Comparison of ENCODE assay signal across 13 cellular contexts in genomic region chr15:100559330-100559729, GRCh38. TPM values are rescaled to one million over a fixed set of nuclear protein-coding genes. Genes with fewer than 3 reads are reported as not detected.
DNase-seq lines count a peak whose midpoint lies in the region; FAIRE-seq and TF ChIP-seq lines count a peak whose summit lies in the region.
"Had no signal": no experiment of that assay in that cellular context is flagged by ENCODE, and none has a peak within 500 bp of the region (broad histone marks: within the 10 kb centered on the region; RNA-seq: fewer than 3 reads in every experiment).

No MANE protein-coding gene starts in this region.

- H3K9ac ChIP-seq in liver (ENCODE audit: low read depth in 1 of 2, low read length in 2 of 2) = no peak overlapping the region

- WGBS in liver = 36% methylated on average over 2 of the region's 2 CpGs

- peak; percentile 62 for DNase-seq in MCF 10A (ENCODE audit: unreplicated experiment)
- DNase-seq in breast epithelium (ENCODE audit: low spot score in 2 of 2) = no peak
- peak; percentile 91 for DNase-seq in bronchial epithelial cell (ENCODE audit: low read depth)
- no peak for DNase-seq in NAMALWA (ENCODE audit: low spot score)
- no peak for DNase-seq in OCI-M1 (lab: John Stamatoyannopoulos, UW)
- no peak for DNase-seq in KBM-7
- no peak for DNase-seq in DMS153 treated with DMSO at 0.1 percent for 48 hours (lab: John Stamatoyannopoulos, UW; ENCODE audit: unreplicated experiment)
- DNase-seq: ACHN; activated T-cell treated with anti-CD3 and anti-CD28 coated beads, Interleukin-2, amount 50 U/mL, for 4 hours; NCI-H1417; substantia nigra had no signal

- peak overlapping the region in 1 of 2 donors; percentile 55 for H3K27ac ChIP-seq in breast epithelium
- H3K27ac ChIP-seq in liver (ENCODE audit: low read depth in 1 of 2, low read length in 2 of 2) = no peak overlapping the region
- H3K27ac ChIP-seq: coronary artery had no signal

- H3K4me3 Mint-ChIP-seq in MCF 10A (ENCODE audit: unreplicated experiment) = no peak overlapping the region
- H3K4me3 Mint-ChIP-seq: activated T-cell treated with anti-CD3 and anti-CD28 coated beads, Interleukin-2, amount 50 U/mL, for 4 hours had no signal

- peak; percentile 38 to 47 for TF ChIP-seq RAD21 in liver (IDR thresholded peaks at IDR 0.05)

- no peaks in the 10 kb centered on the region for H3K27me3 Mint-ChIP-seq in MCF 10A (ENCODE audit: insufficient read depth, unreplicated experiment)

- no peak for TF ChIP-seq CTCF in MCF 10A (IDR thresholded peaks at IDR 0.05; ENCODE audit: unreplicated experiment)
- no peak for TF ChIP-seq CTCF in breast epithelium (IDR thresholded peaks at IDR 0.05)
- TF ChIP-seq CTCF in bronchial epithelial cell (IDR thresholded peaks at IDR 0.05; ENCODE audit: insufficient read depth, low read length, severe bottlenecking) = no peak
- TF ChIP-seq CTCF in liver (IDR thresholded peaks at IDR 0.05; ENCODE audit: low read depth, low read length, missing input control) = no peak

- H3K4me1 ChIP-seq in breast epithelium = no peaks in the 10 kb centered on the region
- peaks cover 0 to 9% (median 1%) of the 10 kb centered on the region in 4 donors for H3K4me1 ChIP-seq in liver (ENCODE audit: control insufficient read depth in 4 of 4, insufficient read depth in 4 of 4, low read length in 3 of 4)

- H3K27me3 ChIP-seq in breast epithelium (no peaks in the 10 kb centered on the region), bronchial epithelial cell (ENCODE audit: control insufficient read depth, insufficient read depth, low read length) (no peaks in the 10 kb centered on the region), liver (ENCODE audit: control insufficient read depth in 4 of 4, insufficient read depth in 4 of 4, low read length in 3 of 4) (no peaks in the 10 kb centered on the region)

- no peaks in the 10 kb centered on the region for H3K36me3 ChIP-seq in breast epithelium
- no peaks in the 10 kb centered on the region for H3K36me3 ChIP-seq in bronchial epithelial cell (ENCODE audit: control insufficient read depth, insufficient read depth, low read length)
- no peaks in the 10 kb centered on the region for H3K36me3 ChIP-seq in liver (ENCODE audit: control insufficient read depth in 4 of 4, insufficient read depth in 3 of 4, low read depth in 1 of 4, low read length in 3 of 4)

- peak; percentile 7 for FAIRE-seq in bronchial epithelial cell (lab: Jason Lieb, UNC)

- BruUV-seq in MCF 10A (replicated peaks; lab: Mats Ljungman, UMichigan) = no TSS peak

- H3K4me3 ChIP-seq in breast epithelium (no peak overlapping the region), bronchial epithelial cell (ENCODE audit: low read depth, low read length) (no peak overlapping the region), liver (ENCODE audit: low read depth in 1 of 3, low read length in 3 of 3) (no peak overlapping the region)
- H3K4me3 ChIP-seq: coronary artery had no signal

- H3K4me1 Mint-ChIP-seq in MCF 10A (ENCODE audit: insufficient read depth, unreplicated experiment) = no peaks in the 10 kb centered on the region

- in situ Hi-C loops in KBM-7 (cut with MboI; ENCODE audit: low pct_unique_long_range_greater_than_20kb, low sequenced_read_pairs) = no loop called here

- no peaks in the 10 kb centered on the region for H3K9me3 Mint-ChIP-seq in MCF 10A (ENCODE audit: unreplicated experiment)
- H3K9me3 Mint-ChIP-seq: activated T-cell treated with anti-CD3 and anti-CD28 coated beads, Interleukin-2, amount 50 U/mL, for 4 hours had no signal

- TF ChIP-seq POLR2A in breast epithelium (IDR thresholded peaks at IDR 0.05) = no peak

- CTCF ChIA-PET in MCF 10A (lab: Yijun Ruan, JAX) = interaction anchor here (0.6 to 8.4 kb wide), 3 partner anchors 13 to 630 kb away, joined by 4 to 36 read pairs (median 4); no protein-coding TSS in a partner anchor

- H3K9me3 ChIP-seq in breast epithelium = no peaks in the 10 kb centered on the region
- H3K9me3 ChIP-seq in liver (ENCODE audit: control insufficient read depth in 4 of 4, low read length in 3 of 4) = no peaks in the 10 kb centered on the region

- no peak overlapping the region for H3K27ac Mint-ChIP-seq in MCF 10A (ENCODE audit: low read depth, unreplicated experiment)

- intact Hi-C loops in MCF 10A (cut with micrococcal nuclease) = no loop called here
- intact Hi-C loops in breast epithelium (cut with DNase I; ENCODE audit: low total_unique reads) = no loop called here

- POLR2A ChIA-PET in MCF 10A (lab: Yijun Ruan, JAX) = interaction anchor here (0.9 to 1.0 kb wide), 2 partner anchors 14 to 209 kb away, joined by 4 read pairs; no protein-coding TSS in a partner anchor

- peaks cover 5% of the 10 kb centered on the region for H3K36me3 Mint-ChIP-seq in MCF 10A (ENCODE audit: insufficient read depth, unreplicated experiment)

TF ChIP-seq in liver, 16 proteins besides CTCF, POLR2A, EP300 and RAD21:
- TF ChIP-seq FOXA2 (IDR thresholded peaks at IDR 0.05) (peak; percentile 37), MAX (IDR thresholded peaks at IDR 0.05) (no peak), SP1 (IDR thresholded peaks at IDR 0.05) (peak; percentile 27), EGR1 (IDR thresholded peaks at IDR 0.05; ENCODE audit: low read depth in 2 of 2) (no peak), HNF4G (IDR thresholded peaks at IDR 0.05) (no peak), TAF1 (conservative IDR thresholded peaks at IDR 0.05) (no peak), REST (IDR thresholded peaks at IDR 0.05) (peak; percentile 30), NR2F2 (IDR thresholded peaks at IDR 0.05) (no peak), ZBTB33 (IDR thresholded peaks at IDR 0.05) (peak; percentile 82), RXRA (IDR thresholded peaks at IDR 0.05) (peak in 1 of 2 donors; percentile 78), YY1 (IDR thresholded peaks at IDR 0.05) (peak; percentile 65), JUND (IDR thresholded peaks at IDR 0.05) (peak in 1 of 2 donors; percentile 74), HNF4A (conservative IDR thresholded peaks at IDR 0.05) (peak; percentile 34 to 74), ATF3 (IDR thresholded peaks at IDR 0.05) (no peak), FOXA1 (IDR thresholded peaks at IDR 0.05) (no peak), GABPA (IDR thresholded peaks at IDR 0.05 in 1 of 2, conservative IDR thresholded peaks at IDR 0.05 in 1 of 2) (no peak)
TF ChIP-seq in liver: peak in this region for 8.

RNA-seq across cellular contexts. Expression of gene CERS3, which starts 30.6 kb away (rescaled TPM):
- total RNA-seq in MCF 10A (2022) (not detected in 2 replicates), breast epithelium (1 to 10 TPM in 1 of 3 donors, under 1 TPM in 1, not detected in 1; under 0.01 to 3.7 TPM), bronchial epithelial cell (4.7 and 27.3 TPM in 2 replicates), liver (not detected)
- not detected for polyA plus RNA-seq in liver

RNA-seq across cellular contexts. Expression of gene LINS1, which starts 42.7 kb away (rescaled TPM):
- total RNA-seq in MCF 10A (2022) (13.9 and 15.1 TPM in 2 replicates), breast epithelium (10 to 100 TPM; 16.3 to 70.4 (median 31.5) TPM), bronchial epithelial cell (7.6 and 7.8 TPM in 2 replicates), liver (1 to 10 TPM; 7.4 to 9.1 TPM)
- polyA plus RNA-seq in liver = 1 to 10 TPM; 2.9 to 5.2 TPM

RNA-seq across cellular contexts. Expression of gene ASB7, which starts 43.1 kb away (rescaled TPM):
- total RNA-seq in MCF 10A (2022) (14.3 and 19.2 TPM in 2 replicates), breast epithelium (10 to 100 TPM; 10.7 to 17.1 (median 12.1) TPM), bronchial epithelial cell (12.6 and 13.6 TPM in 2 replicates), liver (10 to 100 TPM in 1 of 2 donors, 1 to 10 TPM in 1; 9.1 to 12.6 TPM)
- 1 to 10 TPM; 3.7 to 3.8 TPM for polyA plus RNA-seq in liver

Comparison
In these comparisons a context has a peak if more than half of its experiments do, and no peak if none do; other contexts are left out.
1. DNase-seq: peak in MCF 10A (single experiment) and bronchial epithelial cell (single experiment); none in breast epithelium (0 of 2), NAMALWA (single experiment), OCI-M1 (single experiment), KBM-7 (single experiment) and DMS153 treated with DMSO at 0.1 percent for 48 hours (single experiment).